28 cellular contexts compared by ENCODE assay signal in genomic region chr15:51438526-51438925, GRCh38.
"Had no signal": no experiment of that assay in that cellular context is flagged by ENCODE, and none has a peak within 500 bp of the region (broad histone marks: within the 10 kb centered on the region; RNA-seq: fewer than 3 reads in every experiment).

No MANE protein-coding gene starts in this region.

- FAIRE-seq: endothelial cell of umbilical vein, frontal cortex had no signal

- H3K27ac ChIP-seq: colonic mucosa, coronary artery, dorsolateral prefrontal cortex, epithelial cell of prostate, esophagus muscularis mucosa, esophagus squamous epithelium, foreskin keratinocyte, gastrocnemius medialis, gastroesophageal sphincter, heart left ventricle, heart right ventricle, hepatocyte had no signal

- H3K27ac Mint-ChIP-seq: dendritic cell treated with granulocyte-macrophage colony-stimulating factor and Interleukin-4, amounts not matched to agents 40 ng/mL and 50 ng/mL, for 4 days; effector memory CD8-positive, alpha-beta T cell; endodermal cell had no signal

- H3K36me3 ChIP-seq: colonic mucosa, esophagus muscularis mucosa, esophagus squamous epithelium, gastrocnemius medialis, gastroesophageal sphincter, heart left ventricle, heart right ventricle had no signal

- H3K4me1 Mint-ChIP-seq: endodermal cell had no signal

- H3K9me3 ChIP-seq: colonic mucosa, esophagus squamous epithelium, gastrocnemius medialis, gastroesophageal sphincter had no signal

- H3K79me2 ChIP-seq: hepatocyte had no signal

- H3K27me3 ChIP-seq: colonic mucosa, dorsolateral prefrontal cortex, esophagus muscularis mucosa, esophagus squamous epithelium, foreskin keratinocyte, gastrocnemius medialis, gastroesophageal sphincter, heart right ventricle, hepatocyte had no signal

- H3K4me3 Mint-ChIP-seq: dendritic cell treated with granulocyte-macrophage colony-stimulating factor and Interleukin-4, amounts not matched to agents 40 ng/mL and 50 ng/mL, for 4 days; effector memory CD8-positive, alpha-beta T cell; endodermal cell had no signal

- H2AFZ ChIP-seq: hepatocyte had no signal

- DNase-seq: colonic mucosa; cortex of kidney; dermis blood vessel endothelial cell; dorsolateral prefrontal cortex; effector CD4-positive, alpha-beta T cell; effector CD8-positive, alpha-beta T cell; effector memory CD4-positive, alpha-beta T cell; effector memory CD8-positive, alpha-beta T cell; endodermal cell; erythroblast; esophagus squamous epithelium; foreskin fibroblast; foreskin keratinocyte; foreskin melanocyte; gastrocnemius medialis; glutamatergic neuron; head of caudate nucleus; heart left ventricle; heart right ventricle had no signal

- H3K4me1 ChIP-seq: colonic mucosa, esophagus muscularis mucosa, esophagus squamous epithelium, foreskin keratinocyte, gastrocnemius medialis, gastroesophageal sphincter, heart left ventricle, heart right ventricle had no signal

- H3K4me3 ChIP-seq: colonic mucosa, coronary artery, dorsolateral prefrontal cortex, esophagus muscularis mucosa, esophagus squamous epithelium, gastrocnemius medialis, gastroesophageal sphincter, heart left ventricle, heart right ventricle, hepatocyte had no signal

- H3K4me2 ChIP-seq: hepatocyte had no signal

- ATAC-seq: effector memory CD8-positive, alpha-beta T cell; esophagus mucosa; foreskin keratinocyte; gastrocnemius medialis; gastroesophageal sphincter; heart left ventricle; heart right ventricle had no signal
